ENCODE assay signal across 36 cellular contexts in the genomic region with DNA sequence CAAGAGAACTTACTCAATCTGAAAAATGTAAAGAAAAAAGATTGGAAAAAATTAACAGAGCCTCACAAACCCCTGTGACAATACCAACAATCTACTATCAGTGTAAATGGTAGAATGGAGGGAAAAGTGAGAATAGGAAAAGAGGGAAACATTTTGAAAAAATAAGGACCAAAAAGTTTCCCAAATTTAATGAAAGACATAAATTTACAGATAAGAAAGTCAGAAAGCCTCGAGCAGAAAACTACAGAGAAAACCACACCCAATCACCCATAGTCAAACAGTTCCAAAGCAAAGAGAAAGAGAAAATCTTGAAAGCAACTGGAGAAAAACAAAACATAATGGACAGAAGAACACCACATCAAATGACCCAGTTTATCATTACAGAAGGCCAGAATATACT.
"Had no signal": no experiment of that assay in that cellular context is flagged by ENCODE, and none has a peak within 500 bp of the region (broad histone marks: within the 10 kb centered on the region; RNA-seq: fewer than 3 reads in every experiment).

No MANE protein-coding gene starts in this region.

- H3K27ac Mint-ChIP-seq: activated naive CD4-positive, alpha-beta T cell treated with anti-CD3 and anti-CD28 coated beads for 36 hours; activated naive CD4-positive, alpha-beta T cell treated with anti-CD3 and anti-CD28 coated beads, Interleukin-2, amount 10 ng/mL, durations not matched to agents 7 days and 5 days; activated naive CD4-positive, alpha-beta T cell treated with anti-CD3 and anti-CD28 coated beads, Interleukin-2, amount 50 U/mL, for 72 hours; activated naive CD8-positive, alpha-beta T cell; activated naive CD8-positive, alpha-beta T cell treated with anti-CD3 and anti-CD28 coated beads for 36 hours; activated naive CD8-positive, alpha-beta T cell treated with anti-CD3 and anti-CD28 coated beads, Interleukin-2, amount 10 ng/mL, durations not matched to agents 7 days and 5 days; activated naive CD8-positive, alpha-beta T cell treated with anti-CD3 and anti-CD28 coated beads, Interleukin-2, amount 50 U/mL, for 24 hours; activated T-cell treated with anti-CD3 and anti-CD28 coated beads, Interleukin-2, amount 50 U/mL, for 24 hours; activated T-cell treated with anti-CD3 and anti-CD28 coated beads, Interleukin-2, amount 50 U/mL, for 72 hours; activated T-helper 1 cell treated with anti-CD3 and anti-CD28 coated beads, Interleukin-12 subunit alpha, Interleukin-12 subunit beta, Interleukin-2, Interleukin-4 antibody, amounts not matched to agents 30 ng/mL and 10 ng/mL and 1 ng/mL, durations not matched to agents 14 hours and 24 hours and 36 hours; activated T-helper 17 cell treated with anti-CD3 and anti-CD28 coated beads, Interleukin-2, amount 50 U/mL, for 72 hours; activated T-helper 2 cell treated with anti-CD3 and anti-CD28 coated beads, Interferon-gamma antibody, Interleukin-2, Interleukin-4, amounts not matched to agents 10 μg/mL and 5 μg/mL and 100 μg/mL, durations not matched to agents 14 hours and 24 hours and 36 hours; brain had no signal

- H3K27ac ChIP-seq: adrenal gland, ascending aorta, brain microvascular endothelial cell, breast epithelium, cardiac muscle cell had no signal

- H3K36me3 ChIP-seq: adrenal gland, ascending aorta, brain microvascular endothelial cell, breast epithelium, cardiac muscle cell had no signal

- H3K27me3 ChIP-seq: ascending aorta, brain microvascular endothelial cell, breast epithelium, cardiac muscle cell had no signal

- H3K4me3 ChIP-seq: adrenal gland, ascending aorta, breast epithelium, cardiac muscle cell had no signal

- H3K4me3 Mint-ChIP-seq: activated naive CD4-positive, alpha-beta T cell treated with anti-CD3 and anti-CD28 coated beads for 36 hours; activated naive CD4-positive, alpha-beta T cell treated with anti-CD3 and anti-CD28 coated beads, Interleukin-2, amount 10 ng/mL, durations not matched to agents 7 days and 5 days; activated naive CD4-positive, alpha-beta T cell treated with anti-CD3 and anti-CD28 coated beads, Interleukin-2, amount 50 U/mL, for 24 hours; activated naive CD8-positive, alpha-beta T cell; activated naive CD8-positive, alpha-beta T cell treated with anti-CD3 and anti-CD28 coated beads for 36 hours; activated naive CD8-positive, alpha-beta T cell treated with anti-CD3 and anti-CD28 coated beads, Interleukin-2, amount 10 ng/mL, durations not matched to agents 7 days and 5 days; activated naive CD8-positive, alpha-beta T cell treated with anti-CD3 and anti-CD28 coated beads, Interleukin-2, amount 50 U/mL, for 24 hours; activated T-cell treated with anti-CD3 and anti-CD28 coated beads, Interleukin-2, amount 50 U/mL, for 24 hours; activated T-cell treated with anti-CD3 and anti-CD28 coated beads, Interleukin-2, amount 50 U/mL, for 4 hours; activated T-cell treated with anti-CD3 and anti-CD28 coated beads, Interleukin-2, amount 50 U/mL, for 72 hours; activated T-helper 1 cell treated with anti-CD3 and anti-CD28 coated beads, Interleukin-12 subunit alpha, Interleukin-12 subunit beta, Interleukin-2, Interleukin-4 antibody, amounts not matched to agents 30 ng/mL and 10 ng/mL and 1 ng/mL, durations not matched to agents 14 hours and 24 hours and 36 hours; activated T-helper 17 cell treated with anti-CD3 and anti-CD28 coated beads, Interleukin-2, amount 50 U/mL, for 72 hours; brain; central memory CD8-positive, alpha-beta T cell had no signal

- ATAC-seq: activated naive CD4-positive, alpha-beta T cell treated with anti-CD3 and anti-CD28 coated beads, Interleukin-2, amount 50 U/mL, for 72 hours; activated naive CD8-positive, alpha-beta T cell treated with anti-CD3 and anti-CD28 coated beads, Interleukin-2, amount 50 U/mL, for 24 hours; activated T-cell treated with anti-CD3 and anti-CD28 coated beads, Interleukin-2, amount 50 U/mL, for 4 hours; activated T-cell treated with anti-CD3 and anti-CD28 coated beads, Interleukin-2, amount 50 U/mL, for 72 hours; activated T-helper 17 cell treated with anti-CD3 and anti-CD28 coated beads, Interleukin-2, amount 50 U/mL, for 72 hours had no signal

- H3K4me1 Mint-ChIP-seq: activated naive CD4-positive, alpha-beta T cell treated with anti-CD3 and anti-CD28 coated beads, Interleukin-2, amount 10 ng/mL, durations not matched to agents 7 days and 5 days; activated naive CD4-positive, alpha-beta T cell treated with anti-CD3 and anti-CD28 coated beads, Interleukin-2, amount 50 U/mL, for 24 hours; activated naive CD8-positive, alpha-beta T cell treated with anti-CD3 and anti-CD28 coated beads for 36 hours; activated naive CD8-positive, alpha-beta T cell treated with anti-CD3 and anti-CD28 coated beads, Interleukin-2, amount 10 ng/mL, durations not matched to agents 7 days and 5 days; activated naive CD8-positive, alpha-beta T cell treated with anti-CD3 and anti-CD28 coated beads, Interleukin-2, amount 50 U/mL, for 24 hours; activated T-helper 17 cell treated with anti-CD3 and anti-CD28 coated beads, Interleukin-2, amount 50 U/mL, for 72 hours; brain; central memory CD8-positive, alpha-beta T cell had no signal

- H3K36me3 Mint-ChIP-seq: activated naive CD4-positive, alpha-beta T cell treated with anti-CD3 and anti-CD28 coated beads, Interleukin-2, amount 10 ng/mL, durations not matched to agents 7 days and 5 days; activated naive CD4-positive, alpha-beta T cell treated with anti-CD3 and anti-CD28 coated beads, Interleukin-2, amount 50 U/mL, for 24 hours; activated naive CD4-positive, alpha-beta T cell treated with anti-CD3 and anti-CD28 coated beads, Interleukin-2, amount 50 U/mL, for 72 hours; activated naive CD8-positive, alpha-beta T cell treated with anti-CD3 and anti-CD28 coated beads for 36 hours; activated naive CD8-positive, alpha-beta T cell treated with anti-CD3 and anti-CD28 coated beads, Interleukin-2, amount 10 ng/mL, durations not matched to agents 7 days and 5 days; brain had no signal

- DNase-seq: activated effector memory CD4-positive, alpha-beta T cell treated with anti-CD3 and anti-CD28 coated beads, Interleukin-2, amount 50 U/mL, for 16 hours; activated effector memory CD4-positive, alpha-beta T cell treated with Interleukin-2 at 50 U/mL for 16 hours; activated gamma-delta T cell; activated gamma-delta T cell treated with Interleukin-2 at 50 U/mL for 16 hours; activated naive CD4-positive, alpha-beta T cell; activated naive CD4-positive, alpha-beta T cell treated with anti-CD3 and anti-CD28 coated beads for 36 hours; activated naive CD4-positive, alpha-beta T cell treated with anti-CD3 and anti-CD28 coated beads, Interleukin-2, amount 10 ng/mL, durations not matched to agents 7 days and 5 days; activated naive CD4-positive, alpha-beta T cell treated with anti-CD3 and anti-CD28 coated beads, Interleukin-2, amount 50 U/mL, for 16 hours; activated naive CD4-positive, alpha-beta T cell treated with Interleukin-2 at 50 U/mL for 16 hours; activated naive CD8-positive, alpha-beta T cell treated with anti-CD3 and anti-CD28 coated beads for 36 hours; activated naive CD8-positive, alpha-beta T cell treated with anti-CD3 and anti-CD28 coated beads, Interleukin-2, amount 10 ng/mL, durations not matched to agents 7 days and 5 days; activated naive CD8-positive, alpha-beta T cell treated with anti-CD3 and anti-CD28 coated beads, Interleukin-2, amount 50 U/mL, for 24 hours; activated T-cell treated with anti-CD3 and anti-CD28 coated beads, Interleukin-2, amount 50 U/mL, for 24 hours; activated T-cell treated with anti-CD3 and anti-CD28 coated beads, Interleukin-2, amount 50 U/mL, for 4 hours; activated T-cell treated with anti-CD3 and anti-CD28 coated beads, Interleukin-2, amount 50 U/mL, for 48 hours; activated T-cell treated with anti-CD3 and anti-CD28 coated beads, Interleukin-2, amount 50 U/mL, for 72 hours; adrenal gland; amniotic stem cell; amygdala; anterior cingulate cortex; aorta; brain microvascular endothelial cell; caudate nucleus; central memory CD4-positive, alpha-beta T cell; cerebellar nuclear complex had no signal

- H3K4me1 ChIP-seq: adrenal gland, ascending aorta, breast epithelium had no signal

- H3K9me3 ChIP-seq: adrenal gland, ascending aorta had no signal
